In genomic region chr1:243525085-243525487, GRCh38 we compare ENCODE assay signal across 12 cellular contexts.
DNase-seq lines count a peak whose midpoint lies in the region; TF ChIP-seq lines count a peak whose summit lies in the region.
"Had no signal": no experiment of that assay in that cellular context is flagged by ENCODE, and none has a peak within 500 bp of the region (broad histone marks: within the 10 kb centered on the region; RNA-seq: fewer than 3 reads in every experiment).

No MANE protein-coding gene starts in this region.

- peak overlapping the region; percentile 89 for H3K27ac ChIP-seq in SJSA1
- peak overlapping the region; percentile 87 for H3K27ac ChIP-seq in parathyroid adenoma
- H3K27ac ChIP-seq: prostate gland had no signal

- DNase-seq in EL (peak; percentile 79), SJSA1 (ENCODE audit: low read depth in 1 of 2, low spot score in 2 of 2) (peak; percentile 52 to 88), epithelial cell of proximal tubule (ENCODE audit: low read depth) (peak; percentile 22), foreskin melanocyte (no peak), lower leg skin (ENCODE audit: low spot score in 2 of 2) (no peak)
- DNase-seq in effector CD4-positive, alpha-beta T cell = no peak
- no peak for DNase-seq in stimulated activated naive CD4-positive, alpha-beta T cell treated with Interleukin-2 at 50 U/mL for 16 hours (lab: John Stamatoyannopoulos, UW)
- DNase-seq: anterior cingulate cortex, DMS79 treated with DMSO at 0.1 percent for 48 hours, NCI-H2171 treated with DMSO at 0.1 percent for 48 hours had no signal

- peak overlapping the region; percentile 33 for H2AFZ ChIP-seq in parathyroid adenoma

- no peak for TF ChIP-seq CTCF in epithelial cell of proximal tubule (conservative IDR thresholded peaks at IDR 0.05; ENCODE audit: low read depth, low read length)
- no peak for TF ChIP-seq CTCF in parathyroid adenoma (IDR thresholded peaks at IDR 0.05)
- no peak for TF ChIP-seq CTCF in lower leg skin (IDR thresholded peaks at IDR 0.05)

- no peak for TF ChIP-seq POLR2A in lower leg skin (IDR thresholded peaks at IDR 0.05)

- WGBS in lower leg skin, 2 donors = 53 to 59% methylated on average over 2 of the region's 2 CpGs

- intact Hi-C loops in lower leg skin (cut with DNase I; ENCODE audit: low total_unique reads) = no loop called here

- H3K27me3 ChIP-seq in SJSA1 (replicated peaks) (no peaks in the 10 kb centered on the region), parathyroid adenoma (ENCODE audit: control insufficient read depth, insufficient read depth, low read length) (no peaks in the 10 kb centered on the region)

- H3K36me3 ChIP-seq in SJSA1 (peaks cover 15% of the 10 kb centered on the region), parathyroid adenoma (ENCODE audit: control insufficient read depth, insufficient read depth, low read length) (no peaks in the 10 kb centered on the region)
- H3K36me3 ChIP-seq: prostate gland had no signal

- H3K4me3 ChIP-seq in SJSA1 = no peak overlapping the region
- no peak overlapping the region for H3K4me3 ChIP-seq in epithelial cell of proximal tubule (ENCODE audit: low read depth, low read length)
- no peak overlapping the region for H3K4me3 ChIP-seq in parathyroid adenoma (ENCODE audit: low read depth, low read length)
- H3K4me3 ChIP-seq in lower leg skin (ENCODE audit: low read depth, poor library complexity, severe bottlenecking) = no peak overlapping the region
- H3K4me3 ChIP-seq: prostate gland had no signal

- peaks cover 18% of the 10 kb centered on the region for H3K4me1 ChIP-seq in SJSA1 (replicated peaks)
- H3K4me1 ChIP-seq in parathyroid adenoma = peaks cover 34% of the 10 kb centered on the region
- H3K4me1 ChIP-seq: prostate gland had no signal

- H3K9me3 ChIP-seq in SJSA1 (replicated peaks) = no peaks in the 10 kb centered on the region
- H3K9me3 ChIP-seq in parathyroid adenoma (ENCODE audit: control insufficient read depth, low read length) = no peaks in the 10 kb centered on the region
- H3K9me3 ChIP-seq: prostate gland had no signal

- no peak overlapping the region for H3K9ac ChIP-seq in parathyroid adenoma

- H3K79me2 ChIP-seq in parathyroid adenoma = no peaks in the 10 kb centered on the region

- peak overlapping the region; percentile 32 for H3K4me2 ChIP-seq in parathyroid adenoma (ENCODE audit: low read length)

Comparison
In these comparisons a context has a peak if more than half of its experiments do, and no peak if none do; other contexts are left out.
1. DNase-seq: peak in EL (single experiment), SJSA1 (2 of 2) and epithelial cell of proximal tubule (single experiment); none in foreskin melanocyte (single experiment), lower leg skin (0 of 2), effector CD4-positive, alpha-beta T cell (single experiment) and stimulated activated naive CD4-positive, alpha-beta T cell treated with Interleukin-2 at 50 U/mL for 16 hours (single experiment).